15 cellular contexts compared by ENCODE assay signal in the genomic region with DNA sequence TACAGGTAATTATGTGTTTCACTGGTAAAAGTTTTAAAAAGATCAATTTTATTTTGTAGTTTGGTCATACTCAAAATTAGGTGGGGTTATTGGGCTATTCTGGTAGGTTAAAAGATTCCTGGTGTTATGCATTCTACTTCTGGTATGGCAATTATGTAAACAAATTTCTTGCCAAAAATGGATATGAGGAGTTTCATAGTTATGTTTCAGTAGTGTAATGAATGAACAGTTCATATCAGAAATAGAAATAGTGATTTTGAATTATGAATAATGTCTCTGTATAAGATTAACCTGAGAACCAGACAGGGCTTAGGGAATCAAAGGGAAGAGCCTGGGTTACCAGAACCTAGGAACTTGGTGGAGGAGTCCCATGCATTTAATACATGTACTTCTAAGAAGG. TPM values are rescaled to one million over a fixed set of nuclear protein-coding genes. Genes with fewer than 3 reads are reported as not detected.
DNase-seq lines count a peak whose midpoint lies in the region; ATAC-seq, FAIRE-seq and TF ChIP-seq lines count a peak whose summit lies in the region.
"Had no signal": no experiment of that assay in that cellular context is flagged by ENCODE, and none has a peak within 500 bp of the region (broad histone marks: within the 10 kb centered on the region; RNA-seq: fewer than 3 reads in every experiment).

No MANE protein-coding gene starts in this region.

- no peak for TF ChIP-seq CTCF in HFFc6 (IDR thresholded peaks at IDR 0.05)
- no peak for TF ChIP-seq CTCF in D721Med (IDR thresholded peaks at IDR 0.05; ENCODE audit: insufficient read depth, missing control alignments)
- TF ChIP-seq CTCF in GM20000 (IDR thresholded peaks at IDR 0.05; ENCODE audit: extremely low read depth, missing control alignments), result no peak

- DNase-seq in HFFc6 (peak; percentile 7), LHCN-M2 (ENCODE audit: low read depth) (peak; percentile 25), non-pigmented ciliary epithelial cell (ENCODE audit: low read depth) (peak; percentile 14), SKM-1 (lab: John Stamatoyannopoulos, UW; ENCODE audit: unreplicated experiment) (no peak), D721Med (ENCODE audit: insufficient read length, low spot score) (no peak), GM20000 (ENCODE audit: low spot score) (no peak)
- DNase-seq: CD8-positive, alpha-beta T cell; effector CD8-positive, alpha-beta T cell; mesendoderm; NCI-H1436 treated with DMSO at 0.1 percent for 48 hours; NCI-H526 treated with DMSO at 0.1 percent for 48 hours had no signal

- ATAC-seq in GM18511 (IDR thresholded peaks at IDR 0.05; ENCODE audit: unreplicated experiment), result peak; percentile 64
- ATAC-seq: CD8-positive, alpha-beta T cell; GM23338 had no signal

- no peaks in the 10 kb centered on the region for H3K9me3 Mint-ChIP-seq in HFFc6
- H3K9me3 Mint-ChIP-seq: brain; CD8-positive, alpha-beta T cell; GM23338 had no signal

- FAIRE-seq in D721Med (lab: Jason Lieb, UNC), result no peak
- FAIRE-seq: frontal cortex had no signal

- H3K27me3 Mint-ChIP-seq in HFFc6 (ENCODE audit: insufficient read depth), result no peaks in the 10 kb centered on the region
- H3K27me3 Mint-ChIP-seq: brain had no signal

- H3K4me3 Mint-ChIP-seq in HFFc6, result peak overlapping the region; percentile 43
- H3K4me3 Mint-ChIP-seq: brain; CD8-positive, alpha-beta T cell; GM23338 had no signal

- peaks cover 24% of the 10 kb centered on the region for H3K4me1 Mint-ChIP-seq in HFFc6 (ENCODE audit: low read depth)
- H3K4me1 Mint-ChIP-seq: brain, GM23338 had no signal

- H3K27ac Mint-ChIP-seq in HFFc6, result peak overlapping the region; percentile 37; the same call in 1 of the 2 replicates
- H3K27ac Mint-ChIP-seq: brain; CD8-positive, alpha-beta T cell; GM23338 had no signal

- peaks cover 8% of the 10 kb centered on the region for H3K36me3 Mint-ChIP-seq in HFFc6 (ENCODE audit: low read depth)

RNA-seq across cellular contexts. Expression of gene ATF6, which starts 15.9 kb away (rescaled TPM):
- 10 to 100 TPM; 23.7 to 29.9 (median 27.6) TPM for total RNA-seq in HFFc6 (2021; fragmentation: NEBNext Ultra II Directional; extraction: Animal tissue kit (Norgen Biotek cat#: 25700))
- 19.0 and 23.5 TPM in 2 replicates for total RNA-seq in LHCN-M2 (2014; rRNA removed)
- polyA plus RNA-seq in LHCN-M2 (2012), result 8.9 TPM

RNA-seq across cellular contexts. Expression of gene DUSP12, which starts 32.4 kb away (rescaled TPM):
- total RNA-seq in HFFc6 (2021; fragmentation: NEBNext Ultra II Directional; extraction: Animal tissue kit (Norgen Biotek cat#: 25700)), result 10 to 100 TPM; 31.9 to 38.0 (median 36.4) TPM
- 28.0 and 29.1 TPM in 2 replicates for total RNA-seq in LHCN-M2 (2014; rRNA removed)
- polyA plus RNA-seq in LHCN-M2 (2012), result 19.0 TPM

Comparison
In these comparisons a context has a peak if more than half of its experiments do, and no peak if none do; other contexts are left out.
1. DNase-seq: peak in HFFc6 (single experiment), LHCN-M2 (single experiment) and non-pigmented ciliary epithelial cell (single experiment); none in SKM-1 (single experiment), D721Med (single experiment) and GM20000 (single experiment).